Comparison of ENCODE assay signal across 28 cellular contexts in genomic region chr14:73686901-73687300, GRCh38.
"Had no signal": no experiment of that assay in that cellular context is flagged by ENCODE, and none has a peak within 500 bp of the region (broad histone marks: within the 10 kb centered on the region; RNA-seq: fewer than 3 reads in every experiment).

No MANE protein-coding gene starts in this region.

- H3K27ac Mint-ChIP-seq: activated CD8-positive, alpha-beta T cell treated with anti-CD3 and anti-CD28 coated beads, Interleukin-2, amount 10 ng/mL, durations not matched to agents 7 days and 5 days; activated naive CD4-positive, alpha-beta T cell treated with anti-CD3 and anti-CD28 coated beads, Interleukin-2, amount 10 ng/mL, durations not matched to agents 7 days and 5 days; activated naive CD8-positive, alpha-beta T cell treated with anti-CD3 and anti-CD28 coated beads, Interleukin-2, amount 10 ng/mL, durations not matched to agents 7 days and 5 days; activated T-helper 2 cell treated with anti-CD3 and anti-CD28 coated beads, Interferon-gamma antibody, Interleukin-2, Interleukin-4, amounts not matched to agents 10 μg/mL and 5 μg/mL and 100 μg/mL, durations not matched to agents 14 hours and 24 hours and 36 hours; T-helper 1 cell treated with Interleukin-12 subunit alpha and Interleukin-12 subunit beta and Interleukin-4 antibody, amounts not matched to agents 30 μg/mL and 1 μg/mL, for 36 hours had no signal

- H3K4me3 Mint-ChIP-seq: activated CD8-positive, alpha-beta T cell treated with anti-CD3 and anti-CD28 coated beads, Interleukin-2, amount 10 ng/mL, durations not matched to agents 7 days and 5 days; activated naive CD4-positive, alpha-beta T cell treated with anti-CD3 and anti-CD28 coated beads, Interleukin-2, amount 10 ng/mL, durations not matched to agents 7 days and 5 days; activated naive CD8-positive, alpha-beta T cell treated with anti-CD3 and anti-CD28 coated beads, Interleukin-2, amount 10 ng/mL, durations not matched to agents 7 days and 5 days; brain; T-helper 1 cell treated with Interleukin-12 subunit alpha and Interleukin-12 subunit beta and Interleukin-4 antibody, amounts not matched to agents 30 μg/mL and 1 μg/mL, for 36 hours had no signal

- H3K9me3 ChIP-seq: MG63, Peyer's patch had no signal

- H3K36me3 ChIP-seq: MG63, Peyer's patch had no signal

- H3K36me3 Mint-ChIP-seq: activated naive CD4-positive, alpha-beta T cell treated with anti-CD3 and anti-CD28 coated beads, Interleukin-2, amount 10 ng/mL, durations not matched to agents 7 days and 5 days; activated naive CD8-positive, alpha-beta T cell treated with anti-CD3 and anti-CD28 coated beads, Interleukin-2, amount 10 ng/mL, durations not matched to agents 7 days and 5 days had no signal

- H3K9me3 Mint-ChIP-seq: activated naive CD4-positive, alpha-beta T cell treated with anti-CD3 and anti-CD28 coated beads, Interleukin-2, amount 10 ng/mL, durations not matched to agents 7 days and 5 days; activated naive CD8-positive, alpha-beta T cell treated with anti-CD3 and anti-CD28 coated beads, Interleukin-2, amount 10 ng/mL, durations not matched to agents 7 days and 5 days; activated T-helper 2 cell treated with anti-CD3 and anti-CD28 coated beads, Interferon-gamma antibody, Interleukin-2, Interleukin-4, amounts not matched to agents 10 μg/mL and 5 μg/mL and 100 μg/mL, durations not matched to agents 14 hours and 24 hours and 36 hours; brain; T-helper 1 cell treated with Interleukin-12 subunit alpha and Interleukin-12 subunit beta and Interleukin-4 antibody, amounts not matched to agents 30 μg/mL and 1 μg/mL, for 36 hours had no signal

- H3K9ac ChIP-seq: KMS-11 had no signal

- H3K27me3 ChIP-seq: MG63, Peyer's patch had no signal

- H3K4me3 ChIP-seq: MG63, Peyer's patch had no signal

- ATAC-seq: activated CD4-positive, CD25-positive, alpha-beta regulatory T cell treated with anti-CD3 and anti-CD28 coated beads, Interleukin-2, amount 50 U/mL, for 24 hours; activated CD8-positive, alpha-beta T cell treated with anti-CD3 and anti-CD28 coated beads, Interleukin-2, amount 10 ng/mL, durations not matched to agents 7 days and 5 days; HepG2 had no signal

- H3K27ac ChIP-seq: KMS-11, Peyer's patch, RWPE1 had no signal

- H3K4me2 ChIP-seq: KMS-11 had no signal

- DNase-seq: activated CD4-positive, alpha-beta T cell treated with anti-CD3 and anti-CD28 coated beads for 4 hours; activated CD8-positive, alpha-beta T cell treated with anti-CD3 and anti-CD28 coated beads, Interleukin-2, amount 10 ng/mL, durations not matched to agents 7 days and 5 days; activated gamma-delta T cell treated with Interleukin-2 at 50 U/mL for 16 hours; activated naive CD4-positive, alpha-beta T cell treated with anti-CD3 and anti-CD28 coated beads, Interleukin-2, amount 10 ng/mL, durations not matched to agents 7 days and 5 days; activated naive CD8-positive, alpha-beta T cell treated with anti-CD3 and anti-CD28 coated beads, Interleukin-2, amount 10 ng/mL, durations not matched to agents 7 days and 5 days; activated T-cell treated with anti-CD3 and anti-CD28 coated beads, Interleukin-2, amount 50 U/mL, for 48 hours; amygdala; MG63; MV-4-11; NCI-H1092 treated with DMSO at 0.1 percent for 48 hours; NCI-H1417 treated with DMSO at 0.1 percent for 48 hours; NCI-H1694; NCI-H2029; NCI-H2107; NCI-H2171 treated with DMSO at 0.1 percent for 48 hours; NCI-H226; NCI-H510A treated with DMSO at 0.1 percent for 48 hours; NCI-H69; Peyer's patch; SHP77 had no signal

- FAIRE-seq: astrocyte, HepG2 had no signal

- H3K4me1 ChIP-seq: Peyer's patch had no signal

- H3K4me1 Mint-ChIP-seq: activated naive CD4-positive, alpha-beta T cell treated with anti-CD3 and anti-CD28 coated beads, Interleukin-2, amount 10 ng/mL, durations not matched to agents 7 days and 5 days; activated naive CD8-positive, alpha-beta T cell treated with anti-CD3 and anti-CD28 coated beads, Interleukin-2, amount 10 ng/mL, durations not matched to agents 7 days and 5 days; brain had no signal

- H3K27me3 Mint-ChIP-seq: activated naive CD4-positive, alpha-beta T cell treated with anti-CD3 and anti-CD28 coated beads, Interleukin-2, amount 10 ng/mL, durations not matched to agents 7 days and 5 days; activated naive CD8-positive, alpha-beta T cell treated with anti-CD3 and anti-CD28 coated beads, Interleukin-2, amount 10 ng/mL, durations not matched to agents 7 days and 5 days; brain had no signal
